In the genomic region with DNA sequence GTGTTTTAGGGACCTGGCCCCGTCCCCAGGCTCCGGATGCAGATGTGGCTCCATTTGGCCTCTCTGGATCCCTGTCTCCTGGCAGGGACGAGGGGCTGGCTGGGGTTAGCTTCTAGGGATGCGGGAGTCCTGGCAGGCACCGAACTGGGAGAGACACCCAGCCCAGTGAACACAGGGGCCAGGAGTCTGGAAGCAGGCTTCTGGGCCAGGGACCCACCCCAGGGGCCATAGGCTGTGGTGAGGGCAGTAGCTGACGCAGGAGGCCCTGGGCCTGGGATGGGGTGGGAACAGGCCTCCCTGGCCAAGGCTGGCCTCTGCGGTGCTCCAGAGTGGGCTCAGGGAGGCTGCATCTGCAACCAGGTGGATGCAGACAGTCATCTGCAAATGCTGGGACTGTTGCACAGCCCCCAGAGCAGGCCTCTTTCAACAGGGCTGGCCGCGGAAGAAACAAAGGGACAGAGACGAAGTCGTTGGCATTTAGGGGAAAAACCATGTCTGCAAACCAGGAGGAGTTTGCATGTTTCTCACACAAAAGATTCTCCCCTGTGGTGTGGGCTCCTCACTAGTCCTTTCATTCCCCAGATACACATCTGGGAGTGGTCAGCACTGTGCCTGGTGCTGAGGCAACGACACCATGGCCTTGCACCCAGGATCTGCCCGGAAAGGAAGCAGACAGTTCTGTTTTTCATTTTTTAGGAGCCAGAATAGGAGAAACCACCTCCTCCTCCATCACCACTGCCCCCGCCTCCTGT, we compare ENCODE assay signal across 16 cellular contexts. TPM values are rescaled to one million over a fixed set of nuclear protein-coding genes. Genes with fewer than 3 reads are reported as not detected.
DNase-seq lines count a peak whose midpoint lies in the region; ATAC-seq and TF ChIP-seq lines count a peak whose summit lies in the region.
"Had no signal": no experiment of that assay in that cellular context is flagged by ENCODE, and none has a peak within 500 bp of the region (broad histone marks: within the 10 kb centered on the region; RNA-seq: fewer than 3 reads in every experiment).

No MANE protein-coding gene starts in this region.

- H4K20me1 ChIP-seq in GM23338 (replicated peaks; ENCODE audit: insufficient read depth), result no peaks in the 10 kb centered on the region

- ATAC-seq in GM23338, result peak; percentile 78
- ATAC-seq in Panc1, result peak; percentile 19; the same call in 1 of the 2 replicates
- no peak for ATAC-seq in GM18867 (IDR thresholded peaks at IDR 0.05; ENCODE audit: unreplicated experiment)
- ATAC-seq in left colon, result no peak

- H4K8ac ChIP-seq in trophoblast cell (ENCODE audit: low read depth, low read length), result peak overlapping the region; percentile 47

- no peaks in the 10 kb centered on the region for H3K79me2 ChIP-seq in GM23338 (replicated peaks; ENCODE audit: insufficient read depth)
- peaks cover 8% of the 10 kb centered on the region for H3K79me2 ChIP-seq in trophoblast cell (ENCODE audit: control insufficient read depth, insufficient read depth, low read length, poor library complexity)

- peaks cover 3% of the 10 kb centered on the region; the same call in 1 of the 2 replicates for H3K4me1 ChIP-seq in GM23338 (ENCODE audit: insufficient read depth)
- peaks cover 7% of the 10 kb centered on the region for H3K4me1 ChIP-seq in Panc1 (ENCODE audit: control insufficient read depth, insufficient read depth, low read length)
- H3K4me1 ChIP-seq in trophoblast cell (ENCODE audit: control insufficient read depth in 1 of 2, insufficient read depth in 2 of 2, low read length in 2 of 2), result peaks cover 9 to 11% of the 10 kb centered on the region in 2 experiments

- H3K36me3 Mint-ChIP-seq in GM23338 (ENCODE audit: low read depth), result no peaks in the 10 kb centered on the region

- H3K9me2 ChIP-seq in GM23338 (ENCODE audit: insufficient read depth), result 0 out of 2 replicates have a peak, but pooled peaks cover 2% of the 10 kb centered on the region

- DNase-seq in GM23338 (ENCODE audit: low spot score) (peak; percentile 18), Panc1 (ENCODE audit: low read depth, low spot score) (no peak), islet precursor cell (peak; percentile 69), trophoblast cell (peak in 1 of 2 donors; percentile 10), NCI-H128 (lab: John Stamatoyannopoulos, UW; ENCODE audit: unreplicated experiment) (no peak), left colon (no peak), UCSD-AML1 (lab: John Stamatoyannopoulos, UW; ENCODE audit: unreplicated experiment) (no peak)
- DNase-seq: DMS153, NCI-H1092, NCI-H1694, NCI-H2107, NCI-H345, NCI-H526 treated with DMSO at 0.1 percent for 48 hours, SIG-M5 had no signal

- intact Hi-C loops in Panc1 (cut with micrococcal nuclease; ENCODE audit: unreplicated experiment), result no loop called here
- intact Hi-C loops in left colon (cut with DNase I, micrococcal nuclease), result no loop called here

- H3K9me3 ChIP-seq in Panc1 (ENCODE audit: control insufficient read depth, insufficient read depth, low read depth, low read length), result no peaks in the 10 kb centered on the region
- peaks cover 13% of the 10 kb centered on the region for H3K9me3 ChIP-seq in trophoblast cell (ENCODE audit: insufficient read depth, low read depth, low read length)

- H3K4me3 Mint-ChIP-seq in GM23338, result no peak overlapping the region

- peaks cover 13% of the 10 kb centered on the region for H3K4me1 Mint-ChIP-seq in GM23338

- H2BK12ac ChIP-seq in trophoblast cell (ENCODE audit: low read length), result peak overlapping the region; percentile 73

- H3K27me3 ChIP-seq in GM23338 (ENCODE audit: insufficient read depth), result no peaks in the 10 kb centered on the region
- no peaks in the 10 kb centered on the region for H3K27me3 ChIP-seq in Panc1 (ENCODE audit: control insufficient read depth, insufficient read depth, low read length)
- H3K27me3 ChIP-seq in trophoblast cell (ENCODE audit: insufficient read depth, low read length), result no peaks in the 10 kb centered on the region

- no peaks in the 10 kb centered on the region for H3K9me3 Mint-ChIP-seq in GM23338

- H2AK5ac ChIP-seq in trophoblast cell (ENCODE audit: low read length), result peak overlapping the region; percentile 85

- TF ChIP-seq CTCF in GM23338 (conservative IDR thresholded peaks at IDR 0.05; ENCODE audit: low read depth in 2 of 2) (no peak), Panc1 (IDR thresholded peaks at IDR 0.05) (no peak)

- no TSS peak for BruUV-seq in Panc1 (replicated peaks; lab: Mats Ljungman, UMichigan)

- no peaks in the 10 kb centered on the region for H3F3A ChIP-seq in GM23338 (replicated peaks; ENCODE audit: low read depth)

- H3K18ac ChIP-seq in trophoblast cell (ENCODE audit: low read length), result peak overlapping the region; percentile 76

- peak overlapping the region; percentile 36 for H3K4ac ChIP-seq in trophoblast cell (ENCODE audit: low read depth, low read length)

- H3K4me2 ChIP-seq in GM23338 (no peak overlapping the region), trophoblast cell (ENCODE audit: low read length) (no peak overlapping the region)
- H3K4me2 ChIP-seq: KMS-11 had no signal

- H4K12ac ChIP-seq in trophoblast cell (ENCODE audit: low read depth, low read length), result peak overlapping the region; percentile 74

- no peak overlapping the region for H3K23ac ChIP-seq in trophoblast cell (ENCODE audit: low read length)

- H3K36me3 ChIP-seq in GM23338 (ENCODE audit: insufficient read depth), result no peaks in the 10 kb centered on the region
- H3K36me3 ChIP-seq in Panc1 (ENCODE audit: control insufficient read depth, insufficient read depth, low read length), result no peaks in the 10 kb centered on the region
- no peaks in the 10 kb centered on the region for H3K36me3 ChIP-seq in trophoblast cell (ENCODE audit: control insufficient read depth in 1 of 2, insufficient read depth in 2 of 2, low read length in 2 of 2)

- in situ Hi-C loops in Panc1 (cut with HindIII; ENCODE audit: low pct_unique_long_range_greater_than_20kb, low sequenced_read_pairs), result no loop called here

- H2AFZ ChIP-seq in GM23338 (peak overlapping the region; percentile 78; the same call in 1 of the 2 replicates), trophoblast cell (ENCODE audit: insufficient read depth, low read length, poor library complexity) (no peak overlapping the region)

- no CpG with 5 or more reads among the region's 14 CpGs for WGBS in trophoblast cell (ENCODE audit: extremely low coverage, insufficient coverage, insufficient read length)

- peak overlapping the region; percentile 92 for H4K91ac ChIP-seq in trophoblast cell (ENCODE audit: low read depth, low read length)

- no peak overlapping the region for H3K4me3 ChIP-seq in GM23338
- no peak overlapping the region for H3K4me3 ChIP-seq in Panc1 (ENCODE audit: low read depth in 2 of 2, low read length in 2 of 2)
- H3K4me3 ChIP-seq in trophoblast cell (ENCODE audit: low read depth, low read length), result no peak overlapping the region

- H3K14ac ChIP-seq in trophoblast cell (ENCODE audit: low read length), result peak overlapping the region; percentile 52

- peaks cover 28% of the 10 kb centered on the region for H3K79me1 ChIP-seq in trophoblast cell (ENCODE audit: low read length)

- peak overlapping the region; percentile 88 for H2BK120ac ChIP-seq in trophoblast cell (ENCODE audit: insufficient read depth, low read length, poor library complexity)

- peak overlapping the region; percentile 69 for H2BK5ac ChIP-seq in trophoblast cell (ENCODE audit: low read depth, low read length, poor library complexity)

- H3K27ac ChIP-seq in GM23338 (ENCODE audit: low read depth) (no peak overlapping the region), Panc1 (ENCODE audit: low read length) (no peak overlapping the region), trophoblast cell (ENCODE audit: low read depth, low read length) (peak overlapping the region; percentile 77)
- H3K27ac ChIP-seq: KMS-11 had no signal

- CTCF ChIA-PET in Panc1 (lab: Charles Lee), result no interaction called here

- H3K27ac Mint-ChIP-seq in GM23338, result peak overlapping the region; percentile 63; the same call in 1 of the 2 replicates

- H3K27me3 Mint-ChIP-seq in GM23338 (ENCODE audit: insufficient read depth, low read depth, poor library complexity), result peaks cover 8% of the 10 kb centered on the region

- POLR2A ChIA-PET in Panc1 (lab: Charles Lee), result no interaction called here

- no peak overlapping the region for H3K9ac ChIP-seq in trophoblast cell (ENCODE audit: low read length)
- H3K9ac ChIP-seq: KMS-11 had no signal

TF ChIP-seq in GM23338, 12 proteins besides CTCF, POLR2A, EP300 and RAD21 (continues in another document):
- TF ChIP-seq ZNF331 (CRISPR knock-in tag; IDR thresholded peaks at IDR 0.05; ENCODE audit: low read depth) (no peak), EZH2 (IDR thresholded peaks at IDR 0.05; ENCODE audit: low read depth, unreplicated experiment) (no peak), EZH2phosphoT487 (IDR thresholded peaks at IDR 0.05; ENCODE audit: unreplicated experiment) (no peak), CREB1 (CRISPR knock-in tag; IDR thresholded peaks at IDR 0.05; ENCODE audit: low read depth) (no peak), NANOG (IDR thresholded peaks at IDR 0.05; ENCODE audit: borderline replicate concordance) (no peak)
- TF ChIP-seq, protein P1, sequence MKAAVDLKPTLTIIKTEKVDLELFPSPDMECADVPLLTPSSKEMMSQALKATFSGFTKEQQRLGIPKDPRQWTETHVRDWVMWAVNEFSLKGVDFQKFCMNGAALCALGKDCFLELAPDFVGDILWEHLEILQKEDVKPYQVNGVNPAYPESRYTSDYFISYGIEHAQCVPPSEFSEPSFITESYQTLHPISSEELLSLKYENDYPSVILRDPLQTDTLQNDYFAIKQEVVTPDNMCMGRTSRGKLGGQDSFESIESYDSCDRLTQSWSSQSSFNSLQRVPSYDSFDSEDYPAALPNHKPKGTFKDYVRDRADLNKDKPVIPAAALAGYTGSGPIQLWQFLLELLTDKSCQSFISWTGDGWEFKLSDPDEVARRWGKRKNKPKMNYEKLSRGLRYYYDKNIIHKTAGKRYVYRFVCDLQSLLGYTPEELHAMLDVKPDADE (IDR thresholded peaks at IDR 0.05), result no peak

RNA-seq across cellular contexts. Expression of a gene that starts 36.4 kb away (rescaled TPM):
- 5.2 and 7.8 TPM in 2 replicates for total RNA-seq in GM23338 (2014; rRNA removed; shearing (Covaris generic))
- 1.7 and 2.5 TPM in 2 replicates for polyA plus RNA-seq in GM23338 (2016; fragmentation: Nextera tagmentation; extraction: Ambion mirVana)
- 11.8 TPM for total RNA-seq in Panc1 (2021; ENCODE audit: unreplicated experiment)
- 3.8 TPM for polyA plus RNA-seq in Panc1 (2012; ENCODE audit: insufficient read length)
- 34.5 and 39.7 TPM in 2 replicates for polyA plus RNA-seq in trophoblast cell (2013)
- total RNA-seq in left colon, result 1 to 10 TPM in 1 of 2 donors, under 1 TPM in 1; 0.64 to 1.7 TPM

Comparison
In these comparisons a context has a peak if more than half of its experiments do, and no peak if none do; other contexts are left out.
1. ATAC-seq: peak in GM23338 (single experiment) and Panc1 (single experiment); none in GM18867 (single experiment) and left colon (single experiment).
2. DNase-seq: peak in GM23338 (single experiment) and islet precursor cell (single experiment); none in Panc1 (single experiment), NCI-H128 (single experiment), left colon (0 of 2) and UCSD-AML1 (single experiment).